In genomic region chr19:511101-511841, GRCh38 we compare ENCODE assay signal across 8 cellular contexts. TPM values are rescaled to one million over a fixed set of nuclear protein-coding genes. Genes with fewer than 3 reads are reported as not detected.
DNase-seq lines count a peak whose midpoint lies in the region; ATAC-seq and TF ChIP-seq lines count a peak whose summit lies in the region.

No MANE protein-coding gene starts in this region.

- H3K9me3 ChIP-seq in endodermal cell (ENCODE audit: control insufficient read depth, low read length) (no peaks in the 10 kb centered on the region), vagina (no peaks in the 10 kb centered on the region)

- H3K4me1 Mint-ChIP-seq in endodermal cell: peaks cover 15% of the 10 kb centered on the region

- no peak for TF ChIP-seq POLR2A in vagina (IDR thresholded peaks at IDR 0.05)

- no peak for ATAC-seq in GM18868 (IDR thresholded peaks at IDR 0.05; ENCODE audit: unreplicated experiment)

- H3K9me3 Mint-ChIP-seq in endodermal cell: no peaks in the 10 kb centered on the region

- H3K4me1 ChIP-seq in endodermal cell (ENCODE audit: control insufficient read depth, insufficient read depth, low read length) (peaks cover 6% of the 10 kb centered on the region), vagina (peaks cover 46% of the 10 kb centered on the region)

- peak overlapping the region; percentile 42 for H3K4me3 Mint-ChIP-seq in endodermal cell

- peak overlapping the region; percentile 91 for H3K27ac Mint-ChIP-seq in endodermal cell

- H3K4me3 ChIP-seq in endodermal cell (ENCODE audit: low read length) (no peak overlapping the region), vagina (peak overlapping the region; percentile 20 to 21)

- H3K36me3 ChIP-seq in endodermal cell (ENCODE audit: control insufficient read depth, insufficient read depth, low read length) (peaks cover 5% of the 10 kb centered on the region), vagina (no peaks in the 10 kb centered on the region)

- DNase-seq in GM10266 (ENCODE audit: extremely low spot score) (peak; percentile 77), NCI-H345 treated with DMSO at 0.1 percent for 48 hours (lab: John Stamatoyannopoulos, UW; ENCODE audit: unreplicated experiment) (peak; percentile 95), endodermal cell (peak; percentile 88), occipital lobe (lab: John Stamatoyannopoulos, UW) (peak; percentile 63), vagina (ENCODE audit: extremely low spot score in 2 of 2) (no peak), T1000 (lab: John Stamatoyannopoulos, UW) (no peak)
- DNase-seq in activated CD8-positive, alpha-beta memory T cell treated with anti-CD3 and anti-CD28 coated beads for 48 hours (ENCODE audit: low read depth in 2 of 3, low spot score in 2 of 3): peak; percentile 38 to 62 (median 48)

- H3K27me3 ChIP-seq in endodermal cell (ENCODE audit: control insufficient read depth, insufficient read depth, low read length, poor library complexity, severe bottlenecking): no peaks in the 10 kb centered on the region
- no peaks in the 10 kb centered on the region for H3K27me3 ChIP-seq in vagina

- peaks cover 17% of the 10 kb centered on the region for H3K27me3 Mint-ChIP-seq in endodermal cell (ENCODE audit: insufficient read depth)

- intact Hi-C loops in vagina (cut with DNase I): no loop called here

- H3K27ac ChIP-seq in endodermal cell (ENCODE audit: low read depth, low read length): peak overlapping the region; percentile 90
- H3K27ac ChIP-seq in vagina: peak overlapping the region; percentile 78

- 31 to 38% methylated on average over 17 to 29 of the region's 29 CpGs for WGBS in endodermal cell (ENCODE audit: insufficient coverage in 1 of 2, insufficient read length in 1 of 2), 2 experiments

- H3K36me3 Mint-ChIP-seq in endodermal cell (ENCODE audit: low read depth): peaks cover 21% of the 10 kb centered on the region

- peak overlapping the region; percentile 53 for H3K9ac ChIP-seq in endodermal cell (ENCODE audit: extremely low read depth, low read length, poor library complexity, severe bottlenecking)

- TF ChIP-seq CTCF in GM10266 (IDR thresholded peaks at IDR 0.05; ENCODE audit: control insufficient read depth, insufficient read depth, low read depth, missing control alignments) (no peak), endodermal cell (conservative IDR thresholded peaks at IDR 0.05) (no peak), vagina (IDR thresholded peaks at IDR 0.05) (no peak)

RNA-seq across cellular contexts. Expression of gene TPGS1, which starts 4.0 kb away (rescaled TPM):
- 10 to 100 TPM; 11.7 to 13.0 TPM for total RNA-seq in endodermal cell
- polyA plus RNA-seq in endodermal cell (2013, experiment 1 of 2): 12.3 TPM
- polyA plus RNA-seq in endodermal cell (2013, experiment 2 of 2): 13.8 TPM
- 15.6 TPM for total RNA-seq in occipital lobe
- total RNA-seq in vagina: 39.5 TPM

RNA-seq across cellular contexts. Expression of gene MADCAM1, which starts 15.0 kb away (rescaled TPM):
- total RNA-seq in endodermal cell (1 to 10 TPM in 1 of 2 donors, under 1 TPM in 1; 0.46 to 1.5 TPM), occipital lobe (0.16 TPM), vagina (0.49 TPM)
- 0.85 TPM for polyA plus RNA-seq in endodermal cell (2013, experiment 1 of 2)
- polyA plus RNA-seq in endodermal cell (2013, experiment 2 of 2): 0.54 TPM

RNA-seq across cellular contexts. Expression of gene CDC34, which starts 20.3 kb away (rescaled TPM):
- total RNA-seq in endodermal cell: 100 to 1,000 TPM; 128 to 138 TPM
- polyA plus RNA-seq in endodermal cell (2013, experiment 1 of 2): 116 TPM
- 123 TPM for polyA plus RNA-seq in endodermal cell (2013, experiment 2 of 2)
- total RNA-seq in occipital lobe: 46.2 TPM
- total RNA-seq in vagina: 62.6 TPM

RNA-seq across cellular contexts. Expression of gene GZMM, which starts 32.6 kb away (rescaled TPM):
- total RNA-seq in endodermal cell: under 1 TPM in 1 of 2 donors, not detected in 1; 0.51 TPM
- polyA plus RNA-seq in endodermal cell (2013, experiment 1 of 2): not detected
- not detected for polyA plus RNA-seq in endodermal cell (2013, experiment 2 of 2)
- not detected for total RNA-seq in occipital lobe
- not detected for total RNA-seq in vagina

RNA-seq across cellular contexts. Expression of gene SHC2, which starts 50.4 kb away (rescaled TPM):
- total RNA-seq in endodermal cell: 10 to 100 TPM; 56.5 to 93.0 TPM
- polyA plus RNA-seq in endodermal cell (2013, experiment 1 of 2): 47.1 TPM
- 32.8 TPM for polyA plus RNA-seq in endodermal cell (2013, experiment 2 of 2)
- 13.9 TPM for total RNA-seq in occipital lobe
- 26.0 TPM for total RNA-seq in vagina

Comparison
In these comparisons a context has a peak if more than half of its experiments do, and no peak if none do; other contexts are left out.
1. DNase-seq: peak in GM10266 (single experiment), NCI-H345 treated with DMSO at 0.1 percent for 48 hours (single experiment), activated CD8-positive, alpha-beta memory T cell treated with anti-CD3 and anti-CD28 coated beads for 48 hours (3 of 3), endodermal cell (single experiment) and occipital lobe (single experiment); none in vagina (0 of 2) and T1000 (single experiment).